ENCODE assay signal across 1 cellular context in the genomic region with DNA sequence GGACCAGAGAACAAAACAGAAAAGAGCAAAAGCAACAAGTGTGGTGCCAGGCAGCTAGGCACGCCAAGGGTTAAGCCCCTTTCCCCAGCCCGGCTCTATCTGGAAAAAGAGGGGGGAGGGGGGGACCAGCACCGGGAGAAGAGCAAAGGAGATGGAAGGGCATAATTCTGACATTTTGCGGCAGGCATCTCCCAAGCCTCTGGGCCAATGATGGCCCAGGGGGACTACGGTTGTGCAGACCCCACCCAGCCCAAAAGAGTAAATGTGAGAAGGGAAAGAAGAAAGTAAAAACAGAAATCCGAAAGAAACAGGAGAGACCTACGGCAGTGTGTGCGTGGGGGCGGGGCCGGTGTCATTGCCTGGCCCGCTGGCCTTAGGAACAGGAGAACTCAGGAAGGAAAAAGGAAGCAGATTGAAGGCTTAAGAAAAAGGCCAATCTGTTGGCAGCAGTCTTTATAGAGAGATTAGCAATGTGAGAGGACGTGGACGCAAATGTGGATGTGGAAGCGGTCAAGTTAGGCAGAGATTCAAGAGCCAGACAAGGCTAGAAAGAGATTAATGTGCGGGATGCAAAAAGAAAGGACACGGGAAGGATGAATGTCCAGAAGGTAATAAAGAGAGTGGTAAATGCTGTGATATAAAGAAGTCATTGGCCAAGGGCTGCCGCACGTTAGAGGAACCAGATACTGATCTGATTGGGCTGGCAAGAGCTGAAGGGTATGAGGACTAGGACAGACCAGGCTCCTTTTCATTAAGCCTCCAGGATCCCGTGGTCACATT.
TF ChIP-seq lines count a peak whose summit lies in the region.

No MANE protein-coding gene starts in this region.

TF ChIP-seq in A549, 52 proteins besides CTCF, POLR2A, EP300 and RAD21 (continued from another document):
- no peak for TF ChIP-seq HOXB13 (CRISPR knock-in tag; IDR thresholded peaks at IDR 0.05; ENCODE audit: low read depth)
- TF ChIP-seq, protein P1, sequence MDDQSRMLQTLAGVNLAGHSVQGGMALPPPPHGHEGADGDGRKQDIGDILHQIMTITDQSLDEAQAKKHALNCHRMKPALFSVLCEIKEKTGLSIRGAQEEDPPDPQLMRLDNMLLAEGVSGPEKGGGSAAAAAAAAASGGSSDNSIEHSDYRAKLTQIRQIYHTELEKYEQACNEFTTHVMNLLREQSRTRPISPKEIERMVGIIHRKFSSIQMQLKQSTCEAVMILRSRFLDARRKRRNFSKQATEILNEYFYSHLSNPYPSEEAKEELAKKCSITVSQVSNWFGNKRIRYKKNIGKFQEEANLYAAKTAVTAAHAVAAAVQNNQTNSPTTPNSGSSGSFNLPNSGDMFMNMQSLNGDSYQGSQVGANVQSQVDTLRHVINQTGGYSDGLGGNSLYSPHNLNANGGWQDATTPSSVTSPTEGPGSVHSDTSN (IDR thresholded peaks at IDR 0.05), result no peak
- TF ChIP-seq CEBPB (IDR thresholded peaks at IDR 0.05), result no peak
- TF ChIP-seq PHF8 (IDR thresholded peaks at IDR 0.05; ENCODE audit: borderline replicate concordance, low read depth), result no peak
- TF ChIP-seq TP53 (CRISPR knock-in tag; IDR thresholded peaks at IDR 0.05), result no peak
- TF ChIP-seq FOXS1 (CRISPR knock-in tag; IDR thresholded peaks at IDR 0.05), result no peak
- no peak for TF ChIP-seq REST (IDR thresholded peaks at IDR 0.05)
- TF ChIP-seq NPAS2 (CRISPR knock-in tag; IDR thresholded peaks at IDR 0.05; ENCODE audit: borderline replicate concordance), result no peak
- TF ChIP-seq HEYL (CRISPR knock-in tag; IDR thresholded peaks at IDR 0.05), result no peak
- no peak for TF ChIP-seq GATA3 (IDR thresholded peaks at IDR 0.05; ENCODE audit: borderline replicate concordance)
- TF ChIP-seq ESRRA (IDR thresholded peaks at IDR 0.05; ENCODE audit: borderline replicate concordance, low read length), result no peak
